Comparison of ENCODE assay signal across 10 cellular contexts in genomic region chr12:53725824-53726223, GRCh38. TPM values are rescaled to one million over a fixed set of nuclear protein-coding genes. Genes with fewer than 3 reads are reported as not detected.
DNase-seq lines count a peak whose midpoint lies in the region; ATAC-seq and TF ChIP-seq lines count a peak whose summit lies in the region.
"Had no signal": no experiment of that assay in that cellular context is flagged by ENCODE, and none has a peak within 500 bp of the region (broad histone marks: within the 10 kb centered on the region; RNA-seq: fewer than 3 reads in every experiment).

No MANE protein-coding gene starts in this region.

- peaks cover 44% of the 10 kb centered on the region for H3K36me3 ChIP-seq in left ventricle myocardium inferior
- peaks cover 43% of the 10 kb centered on the region for H3K36me3 ChIP-seq in right atrium auricular region
- H3K36me3 ChIP-seq in upper lobe of right lung = peaks cover 41% of the 10 kb centered on the region

- H3K36me3 Mint-ChIP-seq in mesothelial cell of epicardium = peaks cover 25% of the 10 kb centered on the region

- DNase-seq in left ventricle myocardium inferior (no peak), right atrium auricular region (ENCODE audit: low spot score) (no peak), astrocyte of the spinal cord (ENCODE audit: low read depth, low spot score) (no peak), mesothelial cell of epicardium (ENCODE audit: low spot score in 2 of 2, unreplicated experiment in 2 of 2) (no peak), upper lobe of right lung (peak; percentile 65), NCI-H2107 (lab: John Stamatoyannopoulos, UW) (no peak)

- H3K4me3 Mint-ChIP-seq in mesothelial cell of epicardium = peak overlapping the region; percentile 89

- H3K4me1 ChIP-seq in left ventricle myocardium inferior (peaks cover 32% of the 10 kb centered on the region), right atrium auricular region (peaks cover 0 to 23% of the 10 kb centered on the region in 2 donors), upper lobe of right lung (peaks cover 21% of the 10 kb centered on the region)

- intact Hi-C loops in left ventricle myocardium inferior (cut with micrococcal nuclease) = no loop called here
- intact Hi-C loops in upper lobe of right lung (cut with DNase I) = no loop called here

- in situ Hi-C loops in astrocyte of the spinal cord (cut with HindIII; ENCODE audit: low sequenced_read_pairs) = no loop called here

- ATAC-seq in upper lobe of right lung = no peak
- no peak for ATAC-seq in GM19023 (IDR thresholded peaks at IDR 0.05; ENCODE audit: unreplicated experiment)
- no peak for ATAC-seq in HG03135 (IDR thresholded peaks at IDR 0.05; ENCODE audit: unreplicated experiment)

- H3K27me3 Mint-ChIP-seq in mesothelial cell of epicardium (ENCODE audit: low read depth) = peaks cover 2% of the 10 kb centered on the region

- peak overlapping the region; percentile 71 for H3K27ac Mint-ChIP-seq in mesothelial cell of epicardium

- H3K27ac ChIP-seq in left ventricle myocardium inferior (replicated peaks) (peak overlapping the region; percentile 11), right atrium auricular region (no peak overlapping the region), upper lobe of right lung (peak overlapping the region; percentile 40)

- H3K4me3 ChIP-seq in left ventricle myocardium inferior = peak overlapping the region; percentile 84
- peak overlapping the region in 1 of 2 donors; percentile 1 for H3K4me3 ChIP-seq in right atrium auricular region
- H3K4me3 ChIP-seq in astrocyte of the spinal cord (ENCODE audit: low read depth, low read length) = peak overlapping the region; percentile 87
- H3K4me3 ChIP-seq in upper lobe of right lung = peak overlapping the region; percentile 89

- H3K9me3 ChIP-seq in left ventricle myocardium inferior (replicated peaks) (no peaks in the 10 kb centered on the region), right atrium auricular region (no peaks in the 10 kb centered on the region), upper lobe of right lung (no peaks in the 10 kb centered on the region)

- H3K27me3 ChIP-seq in left ventricle myocardium inferior (ENCODE audit: low read depth) (no peaks in the 10 kb centered on the region), right atrium auricular region (no peaks in the 10 kb centered on the region), upper lobe of right lung (no peaks in the 10 kb centered on the region)

- peaks cover 25% of the 10 kb centered on the region for H3K4me1 Mint-ChIP-seq in mesothelial cell of epicardium

- no peak for TF ChIP-seq CTCF in left ventricle myocardium inferior (IDR thresholded peaks at IDR 0.05; ENCODE audit: borderline replicate concordance)
- no peak for TF ChIP-seq CTCF in right atrium auricular region (IDR thresholded peaks at IDR 0.05)
- TF ChIP-seq CTCF in astrocyte of the spinal cord (IDR thresholded peaks at IDR 0.05; ENCODE audit: low read depth, low read length) = no peak
- TF ChIP-seq CTCF in mesothelial cell of epicardium (IDR thresholded peaks at IDR 0.05; ENCODE audit: unreplicated experiment) = no peak
- no peak for TF ChIP-seq CTCF in upper lobe of right lung (IDR thresholded peaks at IDR 0.05)

- no peaks in the 10 kb centered on the region for H3K9me3 Mint-ChIP-seq in mesothelial cell of epicardium

RNA-seq across cellular contexts. Expression of gene CALCOCO1, which starts 1.4 kb away (rescaled TPM):
- 201 TPM for total RNA-seq in left ventricle myocardium inferior
- 100 to 1,000 TPM; 182 to 232 TPM for total RNA-seq in right atrium auricular region
- total RNA-seq in mesothelial cell of epicardium = 124 to 130 TPM (median 124 TPM) in 3 replicates
- 191 TPM for total RNA-seq in upper lobe of right lung

RNA-seq across cellular contexts. Expression of gene CISTR, which starts 26.0 kb away (rescaled TPM):
- total RNA-seq in left ventricle myocardium inferior = 2.1 TPM
- 1 to 10 TPM in 1 of 2 donors, not detected in 1; 3.7 TPM for total RNA-seq in right atrium auricular region
- total RNA-seq in mesothelial cell of epicardium = not detected in 3 replicates
- total RNA-seq in upper lobe of right lung = not detected
- total RNA-seq: G401, renal cortical epithelial cell had no signal

RNA-seq across cellular contexts. Expression of gene ATP5MC2, which starts 49.9 kb away (rescaled TPM):
- 534 TPM for total RNA-seq in left ventricle myocardium inferior
- total RNA-seq in right atrium auricular region = 100 to 1,000 TPM; 481 to 659 TPM
- total RNA-seq in mesothelial cell of epicardium = 356 to 359 TPM (median 356 TPM) in 3 replicates
- 236 TPM for total RNA-seq in upper lobe of right lung

Comparison
In these comparisons a context has a peak if more than half of its experiments do, and no peak if none do; other contexts are left out.
1. H3K27ac ChIP-seq: peak in left ventricle myocardium inferior (single experiment) and upper lobe of right lung (single experiment); none in right atrium auricular region (0 of 2).